In the genomic region with DNA sequence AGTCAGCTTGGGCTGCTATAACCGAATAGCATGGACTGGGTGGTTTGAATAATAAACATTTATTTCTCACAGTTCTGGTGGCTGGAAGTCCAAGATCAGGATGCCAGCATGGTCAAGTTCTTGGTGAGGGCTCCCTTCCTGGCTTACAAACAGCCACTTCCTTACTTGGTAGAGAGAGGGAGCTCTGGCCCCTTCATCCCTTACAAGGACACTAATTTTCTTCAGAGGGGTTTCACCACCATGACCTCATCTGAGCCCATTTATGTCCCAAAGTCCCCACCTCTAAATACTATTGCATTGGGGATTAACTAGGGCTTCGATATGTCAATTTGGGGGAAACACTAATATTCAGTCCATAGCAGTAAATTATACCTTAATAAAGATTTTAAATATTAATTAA, we compare ENCODE assay signal across 2 cellular contexts.
TF ChIP-seq lines count a peak whose summit lies in the region.

No MANE protein-coding gene starts in this region.

TF ChIP-seq in HepG2, 621 proteins besides CTCF, POLR2A, EP300 and RAD21:
- TF ChIP-seq ZNF264 (CRISPR knock-in tag; IDR thresholded peaks at IDR 0.05) (peak; percentile 86; the same call in 1 of the 2 replicates), MLLT10 (CRISPR knock-in tag; IDR thresholded peaks at IDR 0.05) (no peak), STAG1 (CRISPR knock-in tag; IDR thresholded peaks at IDR 0.05) (0 out of 2 replicates have a peak, but pooled peaks have one; percentile 4)

TF ChIP-seq in GM12878, 131 proteins besides CTCF, POLR2A, EP300 and RAD21:
- TF ChIP-seq, protein P1, sequence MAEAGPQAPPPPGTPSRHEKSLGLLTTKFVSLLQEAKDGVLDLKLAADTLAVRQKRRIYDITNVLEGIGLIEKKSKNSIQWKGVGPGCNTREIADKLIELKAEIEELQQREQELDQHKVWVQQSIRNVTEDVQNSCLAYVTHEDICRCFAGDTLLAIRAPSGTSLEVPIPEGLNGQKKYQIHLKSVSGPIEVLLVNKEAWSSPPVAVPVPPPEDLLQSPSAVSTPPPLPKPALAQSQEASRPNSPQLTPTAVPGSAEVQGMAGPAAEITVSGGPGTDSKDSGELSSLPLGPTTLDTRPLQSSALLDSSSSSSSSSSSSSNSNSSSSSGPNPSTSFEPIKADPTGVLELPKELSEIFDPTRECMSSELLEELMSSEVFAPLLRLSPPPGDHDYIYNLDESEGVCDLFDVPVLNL (IDR thresholded peaks at IDR 0.05; ENCODE audit: low read depth, low read length): no peak
- TF ChIP-seq TCF3 (IDR thresholded peaks at IDR 0.05; ENCODE audit: borderline replicate concordance, insufficient read depth, low read depth, low read length) (no peak), RFX5 (IDR thresholded peaks at IDR 0.05; ENCODE audit: low read depth, low read length) (no peak), NFXL1 (IDR thresholded peaks at IDR 0.05; ENCODE audit: borderline replicate concordance) (no peak), YY1 (IDR thresholded peaks at IDR 0.05; ENCODE audit: low read depth, low read length) (0 out of 2 replicates have a peak, but pooled peaks have one; percentile 44), TARDBP (IDR thresholded peaks at IDR 0.05; ENCODE audit: borderline replicate concordance) (no peak), KAT2A (conservative IDR thresholded peaks at IDR 0.05; ENCODE audit: control insufficient read depth, low read depth, low read length) (no peak), ESRRA (IDR thresholded peaks at IDR 0.05; ENCODE audit: low read length) (no peak), DPF2 (IDR thresholded peaks at IDR 0.05) (no peak), JUNB (IDR thresholded peaks at IDR 0.05) (peak; percentile 62), HDGF (IDR thresholded peaks at IDR 0.05) (no peak), ZNF274 (IDR thresholded peaks at IDR 0.05; ENCODE audit: insufficient read depth, insufficient read length) (no peak), MYC (IDR thresholded peaks at IDR 0.05; ENCODE audit: insufficient read depth, insufficient read length, insufficient replicate concordance, low read length, severe bottlenecking) (no peak), NR2C2 (IDR thresholded peaks at IDR 0.05; ENCODE audit: borderline replicate concordance, control insufficient read depth, insufficient read length, low read depth) (no peak), MYB (IDR thresholded peaks at IDR 0.05; ENCODE audit: borderline replicate concordance, low read depth, low read length) (no peak), FOXM1 (IDR thresholded peaks at IDR 0.05; ENCODE audit: low read depth, low read length) (no peak), POLR2AphosphoS2 (IDR thresholded peaks at IDR 0.05; ENCODE audit: low read depth, low read length) (no peak), HDAC2 (IDR thresholded peaks at IDR 0.05) (no peak), BCLAF1 (IDR thresholded peaks at IDR 0.05) (no peak), ZNF687 (IDR thresholded peaks at IDR 0.05) (no peak), SIX5 (IDR thresholded peaks at IDR 0.05; ENCODE audit: low read depth, low read length, severe bottlenecking) (no peak), ATF7 (IDR thresholded peaks at IDR 0.05; ENCODE audit: low read depth) (peak; percentile 84), ZBTB40 (IDR thresholded peaks at IDR 0.05; ENCODE audit: borderline replicate concordance) (no peak), SMC3 (IDR thresholded peaks at IDR 0.05; ENCODE audit: borderline replicate concordance, low read length) (peak; percentile 82; the same call in 1 of the 2 replicates), TBL1XR1 (IDR thresholded peaks at IDR 0.05; ENCODE audit: low read depth, low read length) (no peak)
- TF ChIP-seq, protein P2, sequence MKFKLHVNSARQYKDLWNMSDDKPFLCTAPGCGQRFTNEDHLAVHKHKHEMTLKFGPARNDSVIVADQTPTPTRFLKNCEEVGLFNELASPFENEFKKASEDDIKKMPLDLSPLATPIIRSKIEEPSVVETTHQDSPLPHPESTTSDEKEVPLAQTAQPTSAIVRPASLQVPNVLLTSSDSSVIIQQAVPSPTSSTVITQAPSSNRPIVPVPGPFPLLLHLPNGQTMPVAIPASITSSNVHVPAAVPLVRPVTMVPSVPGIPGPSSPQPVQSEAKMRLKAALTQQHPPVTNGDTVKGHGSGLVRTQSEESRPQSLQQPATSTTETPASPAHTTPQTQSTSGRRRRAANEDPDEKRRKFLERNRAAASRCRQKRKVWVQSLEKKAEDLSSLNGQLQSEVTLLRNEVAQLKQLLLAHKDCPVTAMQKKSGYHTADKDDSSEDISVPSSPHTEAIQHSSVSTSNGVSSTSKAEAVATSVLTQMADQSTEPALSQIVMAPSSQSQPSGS (IDR thresholded peaks at IDR 0.05; ENCODE audit: low read length): peak; percentile 58; the same call in 1 of the 2 replicates
- TF ChIP-seq, protein P3, sequence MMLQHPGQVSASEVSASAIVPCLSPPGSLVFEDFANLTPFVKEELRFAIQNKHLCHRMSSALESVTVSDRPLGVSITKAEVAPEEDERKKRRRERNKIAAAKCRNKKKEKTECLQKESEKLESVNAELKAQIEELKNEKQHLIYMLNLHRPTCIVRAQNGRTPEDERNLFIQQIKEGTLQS (IDR thresholded peaks at IDR 0.05; ENCODE audit: borderline replicate concordance, extremely low read depth, low read depth, low read length): no peak
